1 cellular context compared by ENCODE assay signal in genomic region chr3:192884831-192885356, GRCh38.
TF ChIP-seq lines count a peak whose summit lies in the region.

No MANE protein-coding gene starts in this region.

TF ChIP-seq in endothelial cell of umbilical vein, 7 proteins besides CTCF, POLR2A, EP300 and RAD21:
- TF ChIP-seq MYC (IDR thresholded peaks at IDR 0.05; ENCODE audit: low read depth, low read length) (no peak), JUN (IDR thresholded peaks at IDR 0.05; ENCODE audit: borderline replicate concordance, insufficient read depth, insufficient read length, low read depth) (peak; percentile 89), POLR2AphosphoS5 (IDR thresholded peaks at IDR 0.05; ENCODE audit: insufficient read depth, low read depth, low read length) (no peak), EZH2 (IDR thresholded peaks at IDR 0.05; ENCODE audit: borderline replicate concordance, low read depth, low read length, severe bottlenecking) (no peak), GATA2 (IDR thresholded peaks at IDR 0.05; ENCODE audit: insufficient read depth, insufficient read length, low read depth, low read length) (peak; percentile 86), FOS (IDR thresholded peaks at IDR 0.05; ENCODE audit: borderline replicate concordance, insufficient read depth, low read length) (peak; percentile 81)
- TF ChIP-seq, protein P1, sequence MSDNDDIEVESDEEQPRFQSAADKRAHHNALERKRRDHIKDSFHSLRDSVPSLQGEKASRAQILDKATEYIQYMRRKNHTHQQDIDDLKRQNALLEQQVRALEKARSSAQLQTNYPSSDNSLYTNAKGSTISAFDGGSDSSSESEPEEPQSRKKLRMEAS (IDR thresholded peaks at IDR 0.05; ENCODE audit: insufficient read depth, insufficient read length), result no peak
